Comparison of ENCODE assay signal across 8 cellular contexts in genomic region chr9:2621678-2622360, GRCh38. TPM values are rescaled to one million over a fixed set of nuclear protein-coding genes. Genes with fewer than 3 reads are reported as not detected.
A peak's percentile ranks its signal among the peaks of the same experiment; 100 is the strongest.
DNase-seq lines count a peak whose midpoint lies in the region; ATAC-seq and TF ChIP-seq lines count a peak whose summit lies in the region.

Gene VLDLR (plus strand): TSS chr9:2621787. CDS start chr9:2622190, 403 bp downstream.

- H3K27ac ChIP-seq in PC-3 (ENCODE audit: low read length) = no peak within 1 kb of the TSS
- peak within 1 kb of the TSS; percentile 81 for H3K27ac ChIP-seq in ascending aorta
- H3K27ac ChIP-seq in hepatocyte = peak within 1 kb of the TSS; percentile 80

- POLR2A ChIA-PET in PC-3 (lab: Charles Lee; ENCODE audit: unreplicated experiment) = no interaction called here

- H2AFZ ChIP-seq in PC-3 (ENCODE audit: low read length) (peak within 1 kb of the TSS; percentile 82), hepatocyte (peak within 1 kb of the TSS; percentile 93)

- H4K20me1 ChIP-seq in PC-3 (ENCODE audit: low read length) (no peaks in the 10 kb centered on the region), hepatocyte (ENCODE audit: insufficient read depth, poor library complexity, severe bottlenecking) (no peaks in the 10 kb centered on the region)

- TF ChIP-seq CTCF in PC-3 (conservative IDR thresholded peaks at IDR 0.05; ENCODE audit: low read depth, low read length) (no peak), ascending aorta (IDR thresholded peaks at IDR 0.05) (no peak), hepatocyte (IDR thresholded peaks at IDR 0.05; ENCODE audit: poor library complexity) (no peak)

- no peaks in the 10 kb centered on the region for H3K36me3 ChIP-seq in PC-3 (ENCODE audit: low read depth, low read length)
- H3K36me3 ChIP-seq in ascending aorta = no peaks in the 10 kb centered on the region
- no peaks in the 10 kb centered on the region for H3K36me3 ChIP-seq in hepatocyte (replicated peaks; ENCODE audit: insufficient read depth, low read depth)

- WGBS in hepatocyte (ENCODE audit: low lambda C conversion rate, missing lambda C conversion rate) = no CpG with 5 or more reads among the region's 71 CpGs

- H3K27me3 ChIP-seq in PC-3 (ENCODE audit: low read length) (0 out of 2 replicates have a peak, but pooled peaks cover 3% of the 10 kb centered on the region), ascending aorta (no peaks in the 10 kb centered on the region), hepatocyte (peaks cover 48% of the 10 kb centered on the region)

- intact Hi-C loops in PC-3 (cut with micrococcal nuclease) = no loop called here
- intact Hi-C loops in ascending aorta (cut with DNase I) = loop anchor here (2.0 to 10.0 kb wide), 9 partner anchors 50 to 1673 kb away; partner anchors contain the start of genes PUM3 and RFX3

- H3K9me3 ChIP-seq in PC-3 (ENCODE audit: low read length) (no peaks in the 10 kb centered on the region), ascending aorta (no peaks in the 10 kb centered on the region), hepatocyte (ENCODE audit: low read depth) (no peaks in the 10 kb centered on the region)

- DNase-seq in Ammon's horn (ENCODE audit: low spot score) (peak; percentile 64), PC-3 (no peak), ascending aorta (ENCODE audit: low spot score in 2 of 2) (peak in 1 of 2 donors; percentile 66), hepatocyte (ENCODE audit: low spot score) (peak; percentile 71), putamen (ENCODE audit: low spot score) (peak; percentile 64)

- H3K4me1 ChIP-seq in PC-3 (ENCODE audit: insufficient read depth, low read length) (no peaks in the 10 kb centered on the region), ascending aorta (no peaks in the 10 kb centered on the region), hepatocyte (ENCODE audit: insufficient read depth) (peaks cover 16% of the 10 kb centered on the region)

- H3K4me3 ChIP-seq in PC-3 (ENCODE audit: low read length) (peak within 1 kb of the TSS; percentile 67), ascending aorta (peak within 1 kb of the TSS; percentile 84 to 86), hepatocyte (peak within 1 kb of the TSS; percentile 98)

- H3K79me2 ChIP-seq in PC-3 (ENCODE audit: low read length) = no peaks in the 10 kb centered on the region
- H3K79me2 ChIP-seq in hepatocyte = peaks cover 30% of the 10 kb centered on the region

- H3K9me2 ChIP-seq in PC-3 (replicated peaks; ENCODE audit: low read length) = no peaks in the 10 kb centered on the region
- no peaks in the 10 kb centered on the region for H3K9me2 ChIP-seq in hepatocyte (replicated peaks; ENCODE audit: insufficient read depth)

- CTCF ChIA-PET in PC-3 (lab: Charles Lee) = no interaction called here

- no TSS peak for BruUV-seq in PC-3 (replicated peaks; lab: Mats Ljungman, UMichigan)

- no peak within 1 kb of the TSS for H3K9ac ChIP-seq in PC-3 (ENCODE audit: low read length)

- H3K4me2 ChIP-seq in PC-3 (ENCODE audit: low read length) = peak within 1 kb of the TSS; percentile 88
- H3K4me2 ChIP-seq in hepatocyte = peak within 1 kb of the TSS; percentile 97

- H3F3A ChIP-seq in PC-3 (ENCODE audit: low read length, unreplicated experiment) = no peaks in the 10 kb centered on the region

- ATAC-seq in GM18873 (IDR thresholded peaks at IDR 0.05; ENCODE audit: low FRiP score, unreplicated experiment) (peak; percentile 22), HG03175 (IDR thresholded peaks at IDR 0.05; ENCODE audit: unreplicated experiment) (peak; percentile 41), PC-3 (peak; percentile 56), HG02973 (IDR thresholded peaks at IDR 0.05; ENCODE audit: unreplicated experiment) (no peak)

RNA-seq across cellular contexts. Expression of gene VLDLR, which starts in this region (rescaled TPM):
- total RNA-seq in PC-3 (2014; rRNA removed) (0.81 and 1.2 TPM in 2 replicates), ascending aorta (4.9 TPM), hepatocyte (20.4 and 22.5 TPM in 2 replicates)
- 12.2 and 15.8 TPM in 2 replicates for polyA plus RNA-seq in hepatocyte
